Comparison of ENCODE assay signal across 8 cellular contexts in genomic region chr1:161469122-161469923, GRCh38. TPM values are rescaled to one million over a fixed set of nuclear protein-coding genes. Genes with fewer than 3 reads are reported as not detected.
A peak's percentile ranks its signal among the peaks of the same experiment; 100 is the strongest.
DNase-seq lines count a peak whose midpoint lies in the region; ATAC-seq and TF ChIP-seq lines count a peak whose summit lies in the region.
"Not testable (repeated sequence)": the region's sequence is repeated elsewhere in the genome, so short reads cannot be mapped to it uniquely, and the experiment has no call there.

No MANE protein-coding gene starts in this region.

- H3K9me2 ChIP-seq in HCT116 (ENCODE audit: insufficient read depth): not testable (repeated sequence)

- not testable (repeated sequence) for H3K36me3 Mint-ChIP-seq in activated T-cell treated with anti-CD3 and anti-CD28 coated beads, Interleukin-2, amount 50 U/mL, for 4 hours (ENCODE audit: insufficient read depth)

- H3K4me2 ChIP-seq in HCT116 (ENCODE audit: low read length): not testable (repeated sequence)

- intact Hi-C loops in HCT116 (cut with micrococcal nuclease): not testable (repeated sequence)

- H3K9me3 Mint-ChIP-seq in activated T-cell treated with anti-CD3 and anti-CD28 coated beads, Interleukin-2, amount 50 U/mL, for 4 hours; stimulated activated naive CD8-positive, alpha-beta T cell treated with anti-CD3 and anti-CD28 coated beads, Interleukin-15, amount 100 ng/mL, for 72 hours: not testable (repeated sequence)

- not testable (repeated sequence) for H3K4me1 ChIP-seq in HCT116 (ENCODE audit: control insufficient read depth in 1 of 2, insufficient read depth in 2 of 2, low read length in 2 of 2)

- not testable (repeated sequence) for H3K9ac ChIP-seq in HCT116 (ENCODE audit: low read length)

- not testable (repeated sequence) for H3K27ac Mint-ChIP-seq in stimulated activated naive CD8-positive, alpha-beta T cell treated with anti-CD3 and anti-CD28 coated beads, Interleukin-15, amount 100 ng/mL, for 72 hours

- H3K4me3 ChIP-seq in HCT116 (replicated peaks in 1 of 2; ENCODE audit: low read depth in 1 of 2, low read length in 2 of 2): not testable (repeated sequence)

- not testable (repeated sequence) for H4K20me1 ChIP-seq in HCT116 (ENCODE audit: insufficient read depth)

- TF ChIP-seq CTCF in HCT116 (IDR thresholded peaks at IDR 0.05 in 2 of 3, conservative IDR thresholded peaks at IDR 0.05 in 1 of 3; ENCODE audit: borderline replicate concordance in 1 of 3, insufficient read depth in 1 of 3, low read depth in 2 of 3, low read length in 2 of 3): not testable (repeated sequence)

- peaks cover 21% of the 10 kb centered on the region for H3K27me3 Mint-ChIP-seq in activated T-cell treated with anti-CD3 and anti-CD28 coated beads, Interleukin-2, amount 50 U/mL, for 4 hours (ENCODE audit: low read depth)
- H3K27me3 Mint-ChIP-seq in stimulated activated naive CD8-positive, alpha-beta T cell treated with anti-CD3 and anti-CD28 coated beads, Interleukin-15, amount 100 ng/mL, for 72 hours: peaks cover 25% of the 10 kb centered on the region

- TF ChIP-seq RAD21 in HCT116 (IDR thresholded peaks at IDR 0.05; ENCODE audit: low read depth): not testable (repeated sequence)

- H3K27ac ChIP-seq in HCT116 (ENCODE audit: low read depth, low read length): not testable (repeated sequence)

- H3K4me1 Mint-ChIP-seq in activated T-cell treated with anti-CD3 and anti-CD28 coated beads, Interleukin-2, amount 50 U/mL, for 4 hours (ENCODE audit: low read depth): peaks cover 10% of the 10 kb centered on the region
- H3K4me1 Mint-ChIP-seq in stimulated activated naive CD8-positive, alpha-beta T cell treated with anti-CD3 and anti-CD28 coated beads, Interleukin-15, amount 100 ng/mL, for 72 hours: peaks cover 15% of the 10 kb centered on the region

- not testable (repeated sequence) for BruUV-seq in HCT116 (replicated peaks; lab: Mats Ljungman, UMichigan)

- RAD21 ChIA-PET in HCT116 (lab: Charles Lee; ENCODE audit: low non-redundant PET in 1 of 2, low total read pairs in 2 of 2, uncharacterized antibody in 2 of 2, unreplicated experiment in 2 of 2): not testable (repeated sequence)

- H2AFZ ChIP-seq in HCT116 (ENCODE audit: low read depth, low read length, poor library complexity, severe bottlenecking): not testable (repeated sequence)

- not testable (repeated sequence) for H3K9me3 ChIP-seq in HCT116 (ENCODE audit: control insufficient read depth in 1 of 2, insufficient read depth in 1 of 2, low read depth in 1 of 2, low read length in 2 of 2)

- not testable (repeated sequence) for H3K4me3 Mint-ChIP-seq in activated T-cell treated with anti-CD3 and anti-CD28 coated beads, Interleukin-2, amount 50 U/mL, for 4 hours; stimulated activated naive CD8-positive, alpha-beta T cell treated with anti-CD3 and anti-CD28 coated beads, Interleukin-15, amount 100 ng/mL, for 72 hours

- CTCF ChIA-PET in HCT116 (lab: Charles Lee): not testable (repeated sequence)

- not testable (repeated sequence) for H3K36me3 ChIP-seq in HCT116 (ENCODE audit: control insufficient read depth in 1 of 2, insufficient read depth in 2 of 2, low read length in 2 of 2)

- H3K79me2 ChIP-seq in HCT116 (ENCODE audit: insufficient read depth, low read length): not testable (repeated sequence)

- POLR2A ChIA-PET in HCT116 (lab: Charles Lee): not testable (repeated sequence)

- not testable (repeated sequence) for TF ChIP-seq POLR2A in HCT116 (IDR thresholded peaks at IDR 0.05; ENCODE audit: borderline replicate concordance, extremely low read depth, insufficient read depth, insufficient read length)

- not testable (repeated sequence) for H3K27me3 ChIP-seq in HCT116 (ENCODE audit: insufficient read depth, low read length)

- DNase-seq in HCT116 (ENCODE audit: low read depth, low spot score); activated T-cell treated with anti-CD3 and anti-CD28 coated beads, Interleukin-2, amount 50 U/mL, for 4 hours; left lobe of liver (ENCODE audit: low spot score); stimulated activated naive CD8-positive, alpha-beta T cell treated with anti-CD3 and anti-CD28 coated beads, Interleukin-15, amount 100 ng/mL, for 72 hours: not testable (repeated sequence)

- ATAC-seq in GM18519 (IDR thresholded peaks at IDR 0.05; ENCODE audit: low FRiP score, unreplicated experiment) (peak; percentile 60), GM19455 (IDR thresholded peaks at IDR 0.05; ENCODE audit: unreplicated experiment) (peak; percentile 64), HCT116 (peak; percentile 77), HG03045 (IDR thresholded peaks at IDR 0.05; ENCODE audit: unreplicated experiment) (peak; percentile 56), HG03469 (IDR thresholded peaks at IDR 0.05; ENCODE audit: unreplicated experiment) (peak; percentile 56), left lobe of liver (peak; percentile 64)
- ATAC-seq in activated T-cell treated with anti-CD3 and anti-CD28 coated beads, Interleukin-2, amount 50 U/mL, for 4 hours: peak; percentile 73 to 79
- peak; percentile 76 for ATAC-seq in stimulated activated naive CD8-positive, alpha-beta T cell treated with anti-CD3 and anti-CD28 coated beads, Interleukin-15, amount 100 ng/mL, for 72 hours

RNA-seq across cellular contexts. Expression of gene FCGR2A, which starts 35.9 kb away (rescaled TPM):
- total RNA-seq in HCT116 (2021; ENCODE audit: unreplicated experiment): 0.52 TPM
- 0.07 and 0.09 TPM in 2 replicates for polyA plus RNA-seq in HCT116 (2012)
- under 1 TPM; 0.29 to 0.86 (median 0.38) TPM for total RNA-seq in activated T-cell treated with anti-CD3 and anti-CD28 coated beads, Interleukin-2, amount 50 U/mL, for 4 hours
- total RNA-seq in left lobe of liver: 4.0 TPM

RNA-seq across cellular contexts. Expression of gene HSPA6, which starts 55.0 kb away (rescaled TPM):
- total RNA-seq in HCT116 (2021; ENCODE audit: unreplicated experiment): not detected
- polyA plus RNA-seq in HCT116 (2012): 0.06 TPM in 1 of 2 replicates, not detected in the other
- total RNA-seq in activated T-cell treated with anti-CD3 and anti-CD28 coated beads, Interleukin-2, amount 50 U/mL, for 4 hours: 1 to 10 TPM in 2 of 3 donors, under 1 TPM in 1; 0.82 to 3.8 (median 1.9) TPM
- 0.48 TPM for total RNA-seq in left lobe of liver
